8 cellular contexts compared by ENCODE assay signal in genomic region chr3:101936419-101937331, GRCh38.
DNase-seq lines count a peak whose midpoint lies in the region; ATAC-seq, FAIRE-seq and TF ChIP-seq lines count a peak whose summit lies in the region.
"Had no signal": no experiment of that assay in that cellular context is flagged by ENCODE, and none has a peak within 500 bp of the region (broad histone marks: within the 10 kb centered on the region; RNA-seq: fewer than 3 reads in every experiment).

No MANE protein-coding gene starts in this region.

- intact Hi-C loops in vagina (cut with DNase I) = no loop called here

- H3K36me3 ChIP-seq in keratinocyte (ENCODE audit: control insufficient read depth in 2 of 2, extremely low read depth in 1 of 2, insufficient read depth in 2 of 2, low read length in 2 of 2) (no peaks in the 10 kb centered on the region), vagina (no peaks in the 10 kb centered on the region)
- H3K36me3 ChIP-seq: cardiac muscle cell had no signal

- no peaks in the 10 kb centered on the region for H3K36me3 Mint-ChIP-seq in activated T-cell treated with anti-CD3 and anti-CD28 coated beads, Interleukin-2, amount 50 U/mL, for 24 hours (ENCODE audit: low read depth)

- H3K4me2 ChIP-seq in keratinocyte (ENCODE audit: control insufficient read depth, extremely low read depth, insufficient read depth, low read depth, low read length) = peak overlapping the region; percentile 31

- no peaks in the 10 kb centered on the region for H3K9me3 Mint-ChIP-seq in activated T-cell treated with anti-CD3 and anti-CD28 coated beads, Interleukin-2, amount 50 U/mL, for 24 hours

- TF ChIP-seq CTCF in keratinocyte (optimal IDR thresholded peaks at IDR 0.05 in 1 of 3, IDR thresholded peaks at IDR 0.05 in 1 of 3, conservative IDR thresholded peaks at IDR 0.05 in 1 of 3; ENCODE audit: extremely low read depth in 1 of 3, insufficient read depth in 2 of 3, low read length in 3 of 3) (no peak), vagina (IDR thresholded peaks at IDR 0.05) (no peak)

- peak overlapping the region; percentile 87 for H3K27ac Mint-ChIP-seq in activated T-cell treated with anti-CD3 and anti-CD28 coated beads, Interleukin-2, amount 50 U/mL, for 24 hours

- H3K9me1 ChIP-seq in keratinocyte (ENCODE audit: control insufficient read depth, extremely low read depth, insufficient read depth, low read length) = no peaks in the 10 kb centered on the region

- peak; percentile 65 for FAIRE-seq in keratinocyte (lab: Jason Lieb, UNC)

- H3K4me1 ChIP-seq in keratinocyte (ENCODE audit: control insufficient read depth, extremely low read depth, insufficient read depth, low read length) (peaks cover 27% of the 10 kb centered on the region), vagina (peaks cover 7% of the 10 kb centered on the region)

- H3K9me3 ChIP-seq in keratinocyte (ENCODE audit: control insufficient read depth, low read depth, low read length) = no peaks in the 10 kb centered on the region
- no peaks in the 10 kb centered on the region for H3K9me3 ChIP-seq in vagina

- H2AFZ ChIP-seq in keratinocyte (ENCODE audit: control insufficient read depth, low read length) = peak overlapping the region; percentile 92

- peak; percentile 96 for ATAC-seq in GM18499 (IDR thresholded peaks at IDR 0.05; ENCODE audit: insufficient read depth, unreplicated experiment)

- DNase-seq in GOT3 (lab: John Stamatoyannopoulos, UW) (peak; percentile 11), KG1 (lab: John Stamatoyannopoulos, UW) (peak; percentile 66), keratinocyte (ENCODE audit: low read depth, low spot score) (no peak), vagina (ENCODE audit: extremely low spot score in 2 of 2) (no peak), NCI-H1694 (lab: John Stamatoyannopoulos, UW) (no peak)
- DNase-seq in activated T-cell treated with anti-CD3 and anti-CD28 coated beads, Interleukin-2, amount 50 U/mL, for 24 hours = peak; percentile 59

- dilution Hi-C loops in keratinocyte (cut with MboI; ENCODE audit: extremely low pct_ligation_motif_present, low sequenced_read_pairs) = no loop called here

- TF ChIP-seq POLR2A in vagina (IDR thresholded peaks at IDR 0.05) = no peak

- no peaks in the 10 kb centered on the region for H4K20me1 ChIP-seq in keratinocyte (ENCODE audit: control insufficient read depth, extremely low read depth, insufficient read depth, low read length)

- H3K79me2 ChIP-seq in keratinocyte (ENCODE audit: control insufficient read depth, insufficient read depth, low read length) = no peaks in the 10 kb centered on the region

- no peaks in the 10 kb centered on the region for H3K27me3 ChIP-seq in keratinocyte (ENCODE audit: control insufficient read depth, extremely low read depth, insufficient read depth, low read length)
- H3K27me3 ChIP-seq in vagina = no peaks in the 10 kb centered on the region
- H3K27me3 ChIP-seq: cardiac muscle cell had no signal

- H3K27me3 Mint-ChIP-seq in activated T-cell treated with anti-CD3 and anti-CD28 coated beads, Interleukin-2, amount 50 U/mL, for 24 hours = no peaks in the 10 kb centered on the region

- H3K4me3 Mint-ChIP-seq in activated T-cell treated with anti-CD3 and anti-CD28 coated beads, Interleukin-2, amount 50 U/mL, for 24 hours = peak overlapping the region; percentile 44

- H3K27ac ChIP-seq in keratinocyte (ENCODE audit: control insufficient read depth, insufficient read depth, low read length) (peak overlapping the region; percentile 96), vagina (no peak overlapping the region)
- H3K27ac ChIP-seq: cardiac muscle cell had no signal

- H3K9ac ChIP-seq in keratinocyte (ENCODE audit: control insufficient read depth, extremely low read depth, insufficient read depth, low read length) = no peak overlapping the region

- H3K4me1 Mint-ChIP-seq in activated T-cell treated with anti-CD3 and anti-CD28 coated beads, Interleukin-2, amount 50 U/mL, for 24 hours (ENCODE audit: low read depth) = peaks cover 28% of the 10 kb centered on the region

- H3K4me3 ChIP-seq in keratinocyte (ENCODE audit: control insufficient read depth in 2 of 3, extremely low read depth in 1 of 3, insufficient read depth in 2 of 3, low read depth in 1 of 3, low read length in 3 of 3) = no peak overlapping the region
- no peak overlapping the region for H3K4me3 ChIP-seq in vagina
- H3K4me3 ChIP-seq: cardiac muscle cell had no signal

Comparison
In these comparisons a context has a peak if more than half of its experiments do, and no peak if none do; other contexts are left out.
1. DNase-seq: peak in GOT3 (single experiment), KG1 (single experiment) and activated T-cell treated with anti-CD3 and anti-CD28 coated beads, Interleukin-2, amount 50 U/mL, for 24 hours (single experiment); none in keratinocyte (single experiment), vagina (0 of 2) and NCI-H1694 (single experiment).